ENCODE assay signal across 1 cellular context in genomic region chr18:3261393-3262233, GRCh38.
A peak's percentile ranks its signal among the peaks of the same experiment; 100 is the strongest.
TF ChIP-seq lines count a peak whose summit lies in the region.

Gene MYL12B, plus strand, starts transcription at chr18:3262133. Its CDS starts 10,766 bp downstream, at chr18:3272899.

TF ChIP-seq in K562, 482 proteins besides CTCF, POLR2A, EP300 and RAD21 (continued from another document):
- no peak for TF ChIP-seq E2F4 (CRISPR knock-in tag; IDR thresholded peaks at IDR 0.05; ENCODE audit: low read depth)
- no peak for TF ChIP-seq FOXP4 (CRISPR knock-in tag; IDR thresholded peaks at IDR 0.05; ENCODE audit: borderline replicate concordance)
- no peak for TF ChIP-seq SRSF7 (optimal IDR thresholded peaks at IDR 0.05; ENCODE audit: low read depth, low read length)
- no peak for TF ChIP-seq ZNF197 (CRISPR knock-in tag; IDR thresholded peaks at IDR 0.05; ENCODE audit: low read depth)
- 0 out of 2 replicates have a peak, but pooled peaks have one; percentile 20 for TF ChIP-seq ZNF23 (CRISPR knock-in tag; IDR thresholded peaks at IDR 0.05)
- no peak for TF ChIP-seq ZFP1 (CRISPR knock-in tag; IDR thresholded peaks at IDR 0.05)
- no peak for TF ChIP-seq ZNF41 (CRISPR knock-in tag; conservative IDR thresholded peaks at IDR 0.05)
- TF ChIP-seq PBX2 (CRISPR knock-in tag; IDR thresholded peaks at IDR 0.05; ENCODE audit: low read depth): no peak
- no peak for TF ChIP-seq PBX2 (tag; conservative IDR thresholded peaks at IDR 0.05; ENCODE audit: low read depth)
- TF ChIP-seq E2F1 (CRISPR knock-in tag; IDR thresholded peaks at IDR 0.05): no peak; the same call in 1 of the 2 replicates
- TF ChIP-seq VEZF1 (CRISPR knock-in tag; IDR thresholded peaks at IDR 0.05): no peak
- peak; percentile 61 for TF ChIP-seq HNRNPLL (IDR thresholded peaks at IDR 0.05; ENCODE audit: low read depth, low read length, poor library complexity, severe bottlenecking)
- TF ChIP-seq ZNF318 (IDR thresholded peaks at IDR 0.05; ENCODE audit: borderline replicate concordance in 1 of 2, low read depth in 1 of 2): peak in 1 of 2 experiments; percentile 73; a peak in 2 of 4 replicates
- no peak for TF ChIP-seq ATF4 (CRISPR knock-in tag; IDR thresholded peaks at IDR 0.05)
- TF ChIP-seq ZNF316 (IDR thresholded peaks at IDR 0.05): no peak
- no peak for TF ChIP-seq ERF (CRISPR knock-in tag; IDR thresholded peaks at IDR 0.05)
- no peak for TF ChIP-seq HNRNPK (IDR thresholded peaks at IDR 0.05; ENCODE audit: low read depth, low read length, poor library complexity, severe bottlenecking)
- peak; percentile 46; the same call in 1 of the 2 replicates for TF ChIP-seq TCF3 (CRISPR knock-in tag; IDR thresholded peaks at IDR 0.05)
- TF ChIP-seq ZNF561 (CRISPR knock-in tag; conservative IDR thresholded peaks at IDR 0.05): no peak
- TF ChIP-seq HBP1 (CRISPR knock-in tag; IDR thresholded peaks at IDR 0.05): peak; percentile 51; the same call in 1 of the 2 replicates
- TF ChIP-seq ZNF134 (CRISPR knock-in tag; conservative IDR thresholded peaks at IDR 0.05): no peak
- TF ChIP-seq BACH1 (tag; IDR thresholded peaks at IDR 0.05): no peak
- TF ChIP-seq GABPB2 (CRISPR knock-in tag; conservative IDR thresholded peaks at IDR 0.05): no peak
- TF ChIP-seq UBTF (IDR thresholded peaks at IDR 0.05; ENCODE audit: borderline replicate concordance in 1 of 2, low read depth in 2 of 2, low read length in 2 of 2): peak; percentile 76 to 89; a peak in 3 of 4 replicates
- TF ChIP-seq ZNF224 (CRISPR knock-in tag; IDR thresholded peaks at IDR 0.05): no peak
- peak; percentile 93 for TF ChIP-seq EP400 (IDR thresholded peaks at IDR 0.05)
